In the genomic region with DNA sequence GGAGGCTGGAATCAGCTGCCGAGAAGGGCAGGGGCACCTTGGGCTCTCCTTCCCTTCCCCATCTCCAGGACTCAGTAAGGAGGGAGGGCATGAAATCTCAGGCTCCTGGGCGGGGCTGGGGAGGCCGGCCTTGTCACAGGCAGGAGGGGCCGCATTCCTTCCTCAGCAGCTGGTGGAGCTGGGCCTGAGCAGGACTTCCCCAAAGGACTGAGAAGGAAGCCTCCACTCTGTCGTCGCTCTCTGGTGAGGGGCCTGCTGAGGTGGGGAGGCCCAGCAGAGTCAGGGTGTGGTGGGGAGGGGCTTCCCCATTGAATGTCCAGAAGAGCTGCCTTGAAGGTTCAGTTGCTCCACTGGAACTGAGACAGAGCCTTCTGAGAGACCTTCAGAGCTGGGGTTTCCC, we compare ENCODE assay signal across 13 cellular contexts. TPM values are rescaled to one million over a fixed set of nuclear protein-coding genes. Genes with fewer than 3 reads are reported as not detected.
DNase-seq lines count a peak whose midpoint lies in the region; ATAC-seq, FAIRE-seq and TF ChIP-seq lines count a peak whose summit lies in the region.
"Had no signal": no experiment of that assay in that cellular context is flagged by ENCODE, and none has a peak within 500 bp of the region (broad histone marks: within the 10 kb centered on the region; RNA-seq: fewer than 3 reads in every experiment).

No MANE protein-coding gene starts in this region.

- TF ChIP-seq CTCF in right lobe of liver (IDR thresholded peaks at IDR 0.05) (no peak), HepG2 (CRISPR knock-in tag; IDR thresholded peaks at IDR 0.05) (no peak), endodermal cell (conservative IDR thresholded peaks at IDR 0.05) (no peak)

- ATAC-seq in right lobe of liver (peak; percentile 53 to 79 (median 63)), HepG2 (no peak)

- H3K79me2 ChIP-seq in HepG2 (ENCODE audit: insufficient read depth, low read length) (no peaks in the 10 kb centered on the region), mesendoderm (ENCODE audit: control insufficient read depth, insufficient read depth, low read length) (no peaks in the 10 kb centered on the region)

- no peak overlapping the region for H2BK5ac ChIP-seq in mesendoderm (ENCODE audit: low read length)

- H4K5ac ChIP-seq in mesendoderm (ENCODE audit: low read length), result no peak overlapping the region

- no peaks in the 10 kb centered on the region for H3K27me3 Mint-ChIP-seq in endodermal cell (ENCODE audit: insufficient read depth)

- peaks cover 13% of the 10 kb centered on the region for H3K4me1 Mint-ChIP-seq in endodermal cell

- TF ChIP-seq RAD21 in HepG2 (CRISPR knock-in tag; IDR thresholded peaks at IDR 0.05), result no peak

- FAIRE-seq in HepG2 (lab: Jason Lieb, UNC), result no peak

- POLR2A ChIA-PET in HepG2 (lab: Yijun Ruan, JAX), result no interaction called here

- H3K9me3 Mint-ChIP-seq in endodermal cell, result no peaks in the 10 kb centered on the region
- H3K9me3 Mint-ChIP-seq: activated CD4-positive, alpha-beta memory T cell treated with anti-CD3 and anti-CD28 coated beads for 36 hours had no signal

- no peak overlapping the region for H2AK5ac ChIP-seq in mesendoderm (ENCODE audit: low read length)

- H3K56ac ChIP-seq in mesendoderm (ENCODE audit: low read length), result peak overlapping the region; percentile 79

- in situ Hi-C loops in HepG2 (cut with HindIII; ENCODE audit: extremely low pct_ligation_motif_present, low pct_unique_long_range_greater_than_20kb), result no loop called here

- no peaks in the 10 kb centered on the region for H4K20me1 ChIP-seq in HepG2 (ENCODE audit: insufficient read depth, low read length)

- no peaks in the 10 kb centered on the region for H3K36me3 Mint-ChIP-seq in endodermal cell (ENCODE audit: low read depth)
- H3K36me3 Mint-ChIP-seq: activated CD4-positive, alpha-beta memory T cell treated with anti-CD3 and anti-CD28 coated beads for 36 hours had no signal

- H3K4me1 ChIP-seq in right lobe of liver (no peaks in the 10 kb centered on the region), HepG2 (ENCODE audit: insufficient read depth, low read length) (no peaks in the 10 kb centered on the region), endodermal cell (ENCODE audit: control insufficient read depth, insufficient read depth, low read length) (peaks cover 6% of the 10 kb centered on the region), mesendoderm (ENCODE audit: control insufficient read depth, low read depth, low read length) (peaks cover 9% of the 10 kb centered on the region)
- H3K4me1 ChIP-seq: ascending aorta, SJCRH30 had no signal

- H3K27ac ChIP-seq in right lobe of liver (no peak overlapping the region), HepG2 (ENCODE audit: extremely low read length, insufficient read depth, low read length) (no peak overlapping the region), endodermal cell (ENCODE audit: low read depth, low read length) (no peak overlapping the region), mesendoderm (ENCODE audit: low read depth, low read length) (no peak overlapping the region)
- H3K27ac ChIP-seq: ascending aorta, SJCRH30 had no signal

- H3K9ac ChIP-seq in HepG2 (ENCODE audit: insufficient read depth, low read depth, low read length) (no peak overlapping the region), endodermal cell (ENCODE audit: extremely low read depth, low read length, poor library complexity, severe bottlenecking) (no peak overlapping the region), mesendoderm (ENCODE audit: low read length) (peak overlapping the region; percentile 22)

- peak overlapping the region; percentile 6 for H3K18ac ChIP-seq in mesendoderm (ENCODE audit: low read length)

- no peaks in the 10 kb centered on the region for H3K9me3 ChIP-seq in right lobe of liver
- no peaks in the 10 kb centered on the region for H3K9me3 ChIP-seq in HepG2 (ENCODE audit: low read length)
- H3K9me3 ChIP-seq in endodermal cell (ENCODE audit: control insufficient read depth, low read length), result no peaks in the 10 kb centered on the region
- H3K9me3 ChIP-seq: ascending aorta, SJCRH30 had no signal

- no peak overlapping the region for H2BK120ac ChIP-seq in mesendoderm (ENCODE audit: low read depth, low read length)

- no peak overlapping the region for H2AFZ ChIP-seq in HepG2 (ENCODE audit: low read length)

- H3K79me1 ChIP-seq in mesendoderm (ENCODE audit: low read length), result no peaks in the 10 kb centered on the region

- H3K4me3 ChIP-seq in right lobe of liver (no peak overlapping the region), HepG2 (replicated peaks in 1 of 3; ENCODE audit: insufficient read depth in 1 of 3, low read depth in 2 of 3, low read length in 3 of 3) (no peak overlapping the region), endodermal cell (ENCODE audit: low read length) (no peak overlapping the region), mesendoderm (ENCODE audit: low read length) (no peak overlapping the region)
- H3K4me3 ChIP-seq: ascending aorta, SJCRH30 had no signal

- H3K23ac ChIP-seq in mesendoderm (ENCODE audit: low read length), result no peak overlapping the region

- H3K36me3 ChIP-seq in right lobe of liver (no peaks in the 10 kb centered on the region), HepG2 (replicated peaks in 1 of 2; ENCODE audit: control insufficient read depth in 1 of 2, insufficient read depth in 2 of 2, low read length in 2 of 2) (no peaks in the 10 kb centered on the region), endodermal cell (ENCODE audit: control insufficient read depth, insufficient read depth, low read length) (no peaks in the 10 kb centered on the region), mesendoderm (ENCODE audit: control insufficient read depth, insufficient read depth, low read length) (no peaks in the 10 kb centered on the region)
- H3K36me3 ChIP-seq: ascending aorta, SJCRH30 had no signal

- CTCF ChIA-PET in HepG2 (lab: Yijun Ruan, JAX; ENCODE audit: low intra/inter-chr PET ratio, low total read pairs), result no interaction called here

- no TSS peak for BruUV-seq in HepG2 (replicated peaks; lab: Mats Ljungman, UMichigan)

- 16% methylated on average over 3 of the region's 6 CpGs for WGBS in right lobe of liver (ENCODE audit: insufficient coverage, low coverage, low lambda C conversion rate, missing lambda C conversion rate)
- 0% methylated on average over 2 of the region's 6 CpGs for WGBS in HepG2 (ENCODE audit: low lambda C conversion rate)
- 41 to 42% methylated on average over 6 of the region's 6 CpGs for WGBS in endodermal cell (ENCODE audit: insufficient coverage in 1 of 2, insufficient read length in 1 of 2), 2 experiments
- no CpG with 5 or more reads among the region's 6 CpGs for WGBS in mesendoderm (ENCODE audit: extremely low coverage, insufficient coverage, low lambda C conversion rate)

- no peak overlapping the region for H3K4ac ChIP-seq in mesendoderm (ENCODE audit: low read depth, low read length)

- peak overlapping the region; percentile 81 for H3K27ac Mint-ChIP-seq in endodermal cell
- H3K27ac Mint-ChIP-seq: activated CD4-positive, alpha-beta memory T cell treated with anti-CD3 and anti-CD28 coated beads for 36 hours had no signal

- H3K4me2 ChIP-seq in HepG2 (ENCODE audit: low read depth, low read length) (no peak overlapping the region), mesendoderm (ENCODE audit: low read length) (no peak overlapping the region)

- no peaks in the 10 kb centered on the region for H3K27me3 ChIP-seq in right lobe of liver
- no peaks in the 10 kb centered on the region; a peak in 3 of 5 replicates for H3K27me3 ChIP-seq in HepG2 (ENCODE audit: control insufficient read depth in 1 of 2, insufficient read depth in 2 of 2, low read length in 2 of 2)
- H3K27me3 ChIP-seq in endodermal cell (ENCODE audit: control insufficient read depth, insufficient read depth, low read length, poor library complexity, severe bottlenecking), result no peaks in the 10 kb centered on the region
- no peaks in the 10 kb centered on the region for H3K27me3 ChIP-seq in mesendoderm (ENCODE audit: insufficient read depth, low read length, poor library complexity)
- H3K27me3 ChIP-seq: ascending aorta had no signal

- TF ChIP-seq EP300 in HepG2 (IDR thresholded peaks at IDR 0.05; ENCODE audit: low read depth in 2 of 2, low read length in 2 of 2), result no peak
- no peak for TF ChIP-seq EP300 in HepG2 (CRISPR knock-in tag; IDR thresholded peaks at IDR 0.05; ENCODE audit: borderline replicate concordance)

- intact Hi-C loops in right lobe of liver (cut with DNase I) (no loop called here), HepG2 (cut with micrococcal nuclease; ENCODE audit: unreplicated experiment) (no loop called here)

- no peak overlapping the region for H2BK15ac ChIP-seq in mesendoderm (replicated peaks; ENCODE audit: low read depth)

- no peak overlapping the region for H3K4me3 Mint-ChIP-seq in endodermal cell
- H3K4me3 Mint-ChIP-seq: activated CD4-positive, alpha-beta memory T cell treated with anti-CD3 and anti-CD28 coated beads for 36 hours had no signal

- peak in 1 of 3 donors; percentile 34 for DNase-seq in right lobe of liver
- DNase-seq in HepG2 (ENCODE audit: low spot score), result no peak
- DNase-seq in endodermal cell, result peak; percentile 91
- peak; percentile 87 for DNase-seq in mesendoderm
- no peak for DNase-seq in dermis blood vessel endothelial cell
- DNase-seq in foreskin melanocyte, result no peak
- DNase-seq in NCI-H1417 (lab: John Stamatoyannopoulos, UW), result no peak
- DNase-seq in putamen (ENCODE audit: low spot score), result no peak
- DNase-seq: activated CD4-positive, alpha-beta memory T cell treated with anti-CD3 and anti-CD28 coated beads for 36 hours; NCI-H1930 had no signal

- no peak overlapping the region for H4K8ac ChIP-seq in mesendoderm (ENCODE audit: low read depth, low read length)

- TF ChIP-seq POLR2A in right lobe of liver (IDR thresholded peaks at IDR 0.05) (peak; percentile 18), HepG2 (IDR thresholded peaks at IDR 0.05; ENCODE audit: insufficient read depth in 1 of 2, low read depth in 2 of 2, low read length in 2 of 2) (no peak)

RNA-seq across cellular contexts. Expression of gene KCNA10, which starts 10.9 kb away (rescaled TPM):
- total RNA-seq in right lobe of liver (not detected), HepG2 (2016; rRNA removed; fragmentation: Illumina TruSeq; extraction: Trizol) (not detected in 2 replicates), endodermal cell (not detected), dermis blood vessel endothelial cell (not detected in 2 replicates)
- total RNA-seq in HepG2 (2016; cell fraction: cytosol; rRNA removed; fragmentation: Illumina TruSeq; extraction: Trizol; ENCODE audit: low read depth), result not detected in 2 replicates
- total RNA-seq in HepG2 (2016; cell fraction: insoluble cytoplasmic fraction; rRNA removed; fragmentation: Illumina TruSeq; extraction: Trizol), result not detected in 2 replicates
- total RNA-seq in HepG2 (2016; cell fraction: membrane; rRNA removed; fragmentation: Illumina TruSeq; extraction: Trizol), result not detected in 2 replicates
- not detected in 2 replicates for total RNA-seq in HepG2 (2016; cell fraction: nucleus; rRNA removed; fragmentation: Illumina TruSeq; extraction: Trizol)
- not detected in 2 replicates for polyA plus RNA-seq in HepG2 (2011; rRNA removed)
- not detected in 2 replicates for polyA plus RNA-seq in HepG2 (2011; cell fraction: cytosol; rRNA removed)
- not detected in 2 replicates for polyA plus RNA-seq in HepG2 (2011; cell fraction: nucleus; rRNA removed)
- not detected in 2 replicates for polyA plus RNA-seq in HepG2 (2012)
- polyA plus RNA-seq in HepG2 (2016; cell fraction: cytosol; fragmentation: Illumina TruSeq; extraction: Trizol; ENCODE audit: low read depth), result not detected in 2 replicates
- polyA plus RNA-seq in HepG2 (2016; cell fraction: insoluble cytoplasmic fraction; fragmentation: Illumina TruSeq; extraction: Trizol; ENCODE audit: low read depth), result not detected in 2 replicates
- not detected in 2 replicates for polyA plus RNA-seq in HepG2 (2016; cell fraction: membrane; fragmentation: Illumina TruSeq; extraction: Trizol; ENCODE audit: low read depth)
- polyA plus RNA-seq in HepG2 (2016; cell fraction: nucleus; fragmentation: Illumina TruSeq; extraction: Trizol; ENCODE audit: insufficient read depth, low read depth), result not detected in 2 replicates
- polyA minus RNA-seq in HepG2 (2011; rRNA and poly(A)+ RNA removed; ENCODE audit: low replicate concordance), result 0.19 TPM in 1 of 2 replicates, not detected in the other
- not detected in 2 replicates for polyA minus RNA-seq in HepG2 (2011; cell fraction: cytosol; rRNA and poly(A)+ RNA removed)
- polyA minus RNA-seq in HepG2 (2011; cell fraction: nucleus; rRNA and poly(A)+ RNA removed), result not detected in 2 replicates
- not detected for polyA plus RNA-seq in endodermal cell (2013, experiment 1 of 2)
- not detected for polyA plus RNA-seq in endodermal cell (2013, experiment 2 of 2)
- polyA plus RNA-seq in mesendoderm (2013, experiment 1 of 2), result not detected
- polyA plus RNA-seq in mesendoderm (2013, experiment 2 of 2), result not detected
- total RNA-seq: activated CD4-positive, alpha-beta memory T cell treated with anti-CD3 and anti-CD28 coated beads for 36 hours; ascending aorta; fibroblast of lung; SJCRH30 had no signal
- polyA plus RNA-seq: fibroblast of lung had no signal

RNA-seq across cellular contexts. Expression of gene PROK1, which starts 57.1 kb away (rescaled TPM):
- total RNA-seq in right lobe of liver, result not detected
- total RNA-seq in HepG2 (2016; rRNA removed; fragmentation: Illumina TruSeq; extraction: Trizol), result not detected in 2 replicates
- total RNA-seq in HepG2 (2016; cell fraction: cytosol; rRNA removed; fragmentation: Illumina TruSeq; extraction: Trizol; ENCODE audit: low read depth), result not detected in 2 replicates
- not detected in 2 replicates for total RNA-seq in HepG2 (2016; cell fraction: insoluble cytoplasmic fraction; rRNA removed; fragmentation: Illumina TruSeq; extraction: Trizol)
- total RNA-seq in HepG2 (2016; cell fraction: membrane; rRNA removed; fragmentation: Illumina TruSeq; extraction: Trizol), result not detected in 2 replicates
- total RNA-seq in HepG2 (2016; cell fraction: nucleus; rRNA removed; fragmentation: Illumina TruSeq; extraction: Trizol), result not detected in 2 replicates
- 0.07 TPM in 1 of 2 replicates, not detected in the other for polyA plus RNA-seq in HepG2 (2011; rRNA removed)
- polyA plus RNA-seq in HepG2 (2011; cell fraction: cytosol; rRNA removed), result not detected in 2 replicates
- not detected in 2 replicates for polyA plus RNA-seq in HepG2 (2011; cell fraction: nucleus; rRNA removed)
- not detected in 2 replicates for polyA plus RNA-seq in HepG2 (2012)
- polyA plus RNA-seq in HepG2 (2016; cell fraction: cytosol; fragmentation: Illumina TruSeq; extraction: Trizol; ENCODE audit: low read depth), result not detected in 2 replicates
- not detected in 2 replicates for polyA plus RNA-seq in HepG2 (2016; cell fraction: insoluble cytoplasmic fraction; fragmentation: Illumina TruSeq; extraction: Trizol; ENCODE audit: low read depth)
- polyA plus RNA-seq in HepG2 (2016; cell fraction: membrane; fragmentation: Illumina TruSeq; extraction: Trizol; ENCODE audit: low read depth), result not detected in 2 replicates
- polyA plus RNA-seq in HepG2 (2016; cell fraction: nucleus; fragmentation: Illumina TruSeq; extraction: Trizol; ENCODE audit: insufficient read depth, low read depth), result not detected in 2 replicates
- not detected in 2 replicates for polyA minus RNA-seq in HepG2 (2011; rRNA and poly(A)+ RNA removed; ENCODE audit: low replicate concordance)
- not detected in 2 replicates for polyA minus RNA-seq in HepG2 (2011; cell fraction: cytosol; rRNA and poly(A)+ RNA removed)
- not detected in 2 replicates for polyA minus RNA-seq in HepG2 (2011; cell fraction: nucleus; rRNA and poly(A)+ RNA removed)
- total RNA-seq in endodermal cell, result under 1 TPM in 1 of 2 donors, not detected in 1; 0.20 TPM
- not detected for polyA plus RNA-seq in endodermal cell (2013, experiment 1 of 2)
- not detected for polyA plus RNA-seq in endodermal cell (2013, experiment 2 of 2)
- 1.0 TPM for polyA plus RNA-seq in mesendoderm (2013, experiment 1 of 2)
- polyA plus RNA-seq in mesendoderm (2013, experiment 2 of 2), result 0.95 TPM
- total RNA-seq in dermis blood vessel endothelial cell, result 0.09 TPM in 1 of 2 replicates, not detected in the other
- total RNA-seq: activated CD4-positive, alpha-beta memory T cell treated with anti-CD3 and anti-CD28 coated beads for 36 hours; ascending aorta; fibroblast of lung; SJCRH30 had no signal
- polyA plus RNA-seq: fibroblast of lung had no signal

Comparison
In these comparisons a context has a peak if more than half of its experiments do, and no peak if none do; other contexts are left out.
1. DNase-seq: peak in endodermal cell (single experiment) and mesendoderm (single experiment); none in HepG2 (single experiment), dermis blood vessel endothelial cell (single experiment), foreskin melanocyte (single experiment), NCI-H1417 (0 of 3) and putamen (single experiment).